Comparison of ENCODE assay signal across 8 cellular contexts in genomic region chr19:49496574-49497008, GRCh38. TPM values are rescaled to one million over a fixed set of nuclear protein-coding genes. Genes with fewer than 3 reads are reported as not detected.
DNase-seq lines count a peak whose midpoint lies in the region; ATAC-seq and TF ChIP-seq lines count a peak whose summit lies in the region.

No MANE protein-coding gene starts in this region.

- H3K9me3 ChIP-seq in body of pancreas (no peaks in the 10 kb centered on the region), upper lobe of left lung (no peaks in the 10 kb centered on the region)

- no peak for ATAC-seq in body of pancreas
- ATAC-seq in memory B cell (ENCODE audit: low read depth): no peak
- ATAC-seq in upper lobe of left lung (ENCODE audit: low FRiP score in 2 of 2): no peak
- no peak for ATAC-seq in GM18861 (IDR thresholded peaks at IDR 0.05; ENCODE audit: unreplicated experiment)
- no peak for ATAC-seq in GM19395 (IDR thresholded peaks at IDR 0.05; ENCODE audit: unreplicated experiment)

- WGBS in body of pancreas, 2 donors: 0% methylated on average over 10 to 11 of the region's 11 CpGs
- 0 to 1% methylated on average over 11 of the region's 11 CpGs for WGBS in upper lobe of left lung, 2 donors

- peaks cover 49% of the 10 kb centered on the region for H3K4me1 Mint-ChIP-seq in activated naive CD4-positive, alpha-beta T cell treated with anti-CD3 and anti-CD28 coated beads for 36 hours (ENCODE audit: low read depth)
- peaks cover 32% of the 10 kb centered on the region for H3K4me1 Mint-ChIP-seq in memory B cell

- no peak for TF ChIP-seq CTCF in body of pancreas (IDR thresholded peaks at IDR 0.05)
- TF ChIP-seq CTCF in upper lobe of left lung (IDR thresholded peaks at IDR 0.05): no peak

- DNase-seq in activated naive CD4-positive, alpha-beta T cell treated with anti-CD3 and anti-CD28 coated beads for 36 hours: no peak
- no peak for DNase-seq in activated naive CD4-positive, alpha-beta T cell treated with Interleukin-2 at 50 U/mL for 16 hours
- DNase-seq in body of pancreas (no peak), memory B cell (ENCODE audit: low spot score in 2 of 2) (no peak), upper lobe of left lung (no peak), NCI-H2171 treated with DMSO at 0.1 percent for 48 hours (lab: John Stamatoyannopoulos, UW) (no peak)

- H3K4me1 ChIP-seq in body of pancreas (peaks cover 46% of the 10 kb centered on the region), upper lobe of left lung (peaks cover 38 to 51% (median 49%) of the 10 kb centered on the region in 4 donors)

- peaks cover 48% of the 10 kb centered on the region for H3K36me3 Mint-ChIP-seq in activated naive CD4-positive, alpha-beta T cell treated with anti-CD3 and anti-CD28 coated beads for 36 hours (ENCODE audit: low read depth)
- peaks cover 37% of the 10 kb centered on the region for H3K36me3 Mint-ChIP-seq in memory B cell

- H3K27ac ChIP-seq in body of pancreas (peak overlapping the region; percentile 80 to 96 (median 88)), upper lobe of left lung (peak overlapping the region; percentile 94 to 98 (median 96))

- no peaks in the 10 kb centered on the region for H3K27me3 Mint-ChIP-seq in activated naive CD4-positive, alpha-beta T cell treated with anti-CD3 and anti-CD28 coated beads for 36 hours (ENCODE audit: low read depth)
- no peaks in the 10 kb centered on the region for H3K27me3 Mint-ChIP-seq in memory B cell

- H3K27ac Mint-ChIP-seq in activated naive CD4-positive, alpha-beta T cell treated with anti-CD3 and anti-CD28 coated beads for 36 hours: peak overlapping the region; percentile 96
- peak overlapping the region; percentile 100 for H3K27ac Mint-ChIP-seq in memory B cell

- H3K36me3 ChIP-seq in body of pancreas (replicated peaks in 1 of 2; ENCODE audit: insufficient read depth in 1 of 2, low read depth in 2 of 2) (peaks cover 0 to 21% of the 10 kb centered on the region in 2 donors), upper lobe of left lung (peaks cover 25 to 49% (median 48%) of the 10 kb centered on the region in 4 donors)

- H3K27me3 ChIP-seq in body of pancreas: no peaks in the 10 kb centered on the region
- no peaks in the 10 kb centered on the region for H3K27me3 ChIP-seq in upper lobe of left lung

- H3K4me3 ChIP-seq in body of pancreas (peak overlapping the region; percentile 33 to 87), upper lobe of left lung (peak overlapping the region; percentile 65 to 96 (median 90))

- TF ChIP-seq POLR2A in body of pancreas (IDR thresholded peaks at IDR 0.05) (no peak), upper lobe of left lung (IDR thresholded peaks at IDR 0.05) (no peak)

- peak overlapping the region; percentile 87 for H3K4me3 Mint-ChIP-seq in activated naive CD4-positive, alpha-beta T cell treated with anti-CD3 and anti-CD28 coated beads for 36 hours
- H3K4me3 Mint-ChIP-seq in memory B cell: peak overlapping the region; percentile 100

- no peaks in the 10 kb centered on the region for H3K9me3 Mint-ChIP-seq in activated naive CD4-positive, alpha-beta T cell treated with anti-CD3 and anti-CD28 coated beads for 36 hours
- no peaks in the 10 kb centered on the region for H3K9me3 Mint-ChIP-seq in memory B cell

- CTCF ChIA-PET in activated naive CD4-positive, alpha-beta T cell treated with anti-CD3 and anti-CD28 coated beads for 36 hours (lab: Charles Lee): interaction anchor here (0.8 kb wide), 1 partner anchor 74 kb away, joined by 3 read pairs; no protein-coding TSS in a partner anchor

- no peak for TF ChIP-seq EP300 in upper lobe of left lung (IDR thresholded peaks at IDR 0.05)

- intact Hi-C loops in activated naive CD4-positive, alpha-beta T cell treated with anti-CD3 and anti-CD28 coated beads for 36 hours (cut with micrococcal nuclease): loop anchor here (1.0 to 10.0 kb wide), 9 partner anchors 9 to 622 kb away; partner anchors contain the start of genes AKT1S1, ALDH16A1, FUZ and PPP1R15A
- intact Hi-C loops in body of pancreas (cut with DNase I): no loop called here

RNA-seq across cellular contexts. Expression of gene RPS11, which starts 0.4 kb away (rescaled TPM):
- 1,000 to 10,000 TPM; 3,906 to 3,945 TPM for total RNA-seq in activated naive CD4-positive, alpha-beta T cell treated with anti-CD3 and anti-CD28 coated beads for 36 hours
- total RNA-seq in body of pancreas (1,000 to 10,000 TPM; 1,400 to 1,772 TPM), upper lobe of left lung (1,000 to 10,000 TPM; 1,447 to 3,855 (median 1,708) TPM)

RNA-seq across cellular contexts. Expression of gene RPL13A, which starts 9.2 kb away (rescaled TPM):
- 1,000 to 10,000 TPM; 4,441 to 4,607 TPM for total RNA-seq in activated naive CD4-positive, alpha-beta T cell treated with anti-CD3 and anti-CD28 coated beads for 36 hours
- total RNA-seq in body of pancreas (1,000 to 10,000 TPM; 1,758 to 2,456 TPM), upper lobe of left lung (1,000 to 10,000 TPM in 4 of 6 donors, 100 to 1,000 TPM in 2; 974 to 2,595 (median 1,696) TPM)

RNA-seq across cellular contexts. Expression of gene FCGRT, which starts 15.9 kb away (rescaled TPM):
- 10 to 100 TPM; 15.7 to 17.1 TPM for total RNA-seq in activated naive CD4-positive, alpha-beta T cell treated with anti-CD3 and anti-CD28 coated beads for 36 hours
- total RNA-seq in body of pancreas (100 to 1,000 TPM; 117 to 121 TPM), upper lobe of left lung (100 to 1,000 TPM; 175 to 466 (median 328) TPM)

RNA-seq across cellular contexts. Expression of gene FLT3LG, which starts 22.6 kb away (rescaled TPM):
- total RNA-seq in activated naive CD4-positive, alpha-beta T cell treated with anti-CD3 and anti-CD28 coated beads for 36 hours: 10 to 100 TPM; 23.9 to 28.4 TPM
- total RNA-seq in body of pancreas (under 1 TPM; 0.52 to 0.66 TPM), upper lobe of left lung (10 to 100 TPM in 3 of 6 donors, 1 to 10 TPM in 3; 4.3 to 19.9 (median 9.9) TPM)

RNA-seq across cellular contexts. Expression of gene RCN3, which starts 31.2 kb away (rescaled TPM):
- total RNA-seq in activated naive CD4-positive, alpha-beta T cell treated with anti-CD3 and anti-CD28 coated beads for 36 hours: 1 to 10 TPM; 6.7 to 7.2 TPM
- total RNA-seq in body of pancreas (10 to 100 TPM; 11.9 to 39.9 TPM), upper lobe of left lung (10 to 100 TPM in 5 of 6 donors, 1 to 10 TPM in 1; 5.9 to 82.8 (median 26.6) TPM)

Comparison
In these comparisons a context has a peak if more than half of its experiments do, and no peak if none do; other contexts are left out.
1. RNA of gene FCGRT, which starts 15.9 kb away (total RNA-seq): 175 to 466 TPM in upper lobe of left lung and 117 to 121 TPM in body of pancreas; 15.7 to 17.1 TPM in activated naive CD4-positive, alpha-beta T cell treated with anti-CD3 and anti-CD28 coated beads for 36 hours; every median in the first group is over 4 times any median in the second.